Comparison of ENCODE assay signal across 21 cellular contexts in the genomic region with DNA sequence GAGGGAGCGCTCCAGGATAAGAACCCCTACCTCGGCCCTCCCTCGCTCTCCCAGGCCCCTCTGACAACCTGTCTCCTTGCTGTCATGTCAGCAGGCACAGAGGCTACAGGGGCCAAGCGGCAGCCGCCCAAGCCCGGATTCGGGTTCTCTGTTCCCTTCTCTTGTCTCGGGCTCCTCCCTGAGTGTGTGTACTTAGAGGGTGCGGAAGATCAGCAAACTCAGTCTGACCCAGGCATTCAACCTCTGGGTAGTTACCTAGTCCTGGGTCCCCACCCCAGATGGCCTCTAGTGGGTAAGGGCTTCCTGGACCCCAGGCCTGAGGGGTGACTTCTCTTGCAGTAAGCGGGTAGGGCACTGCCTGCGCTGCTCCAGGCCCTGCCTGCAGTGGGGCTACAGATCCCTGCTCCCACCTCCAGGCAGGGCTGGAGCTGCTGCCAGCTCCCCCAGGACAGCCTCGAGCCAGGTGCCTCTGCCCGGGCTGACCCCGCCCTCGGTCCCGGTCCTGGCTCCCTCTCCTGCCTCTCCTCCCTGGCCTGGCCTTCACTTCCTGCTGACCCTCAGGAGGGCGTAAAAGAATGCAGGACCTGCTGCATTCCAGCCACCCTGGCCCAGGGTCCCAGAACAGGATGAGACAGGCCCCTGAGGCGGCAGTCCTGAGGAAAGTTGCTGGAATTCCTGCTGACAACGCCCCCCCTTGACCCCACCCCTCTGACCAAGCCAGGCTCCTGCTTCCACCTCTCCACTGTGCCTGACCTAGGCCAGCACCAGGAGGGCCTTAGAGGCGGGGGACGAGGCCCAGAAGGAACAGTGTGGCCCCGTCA. TPM values are rescaled to one million over a fixed set of nuclear protein-coding genes. Genes with fewer than 3 reads are reported as not detected.
DNase-seq lines count a peak whose midpoint lies in the region; ATAC-seq and TF ChIP-seq lines count a peak whose summit lies in the region.
"Had no signal": no experiment of that assay in that cellular context is flagged by ENCODE, and none has a peak within 500 bp of the region (broad histone marks: within the 10 kb centered on the region; RNA-seq: fewer than 3 reads in every experiment).

No MANE protein-coding gene starts in this region.

- H3K27me3 Mint-ChIP-seq in chondrocyte (ENCODE audit: low read depth) (no peaks in the 10 kb centered on the region), progenitor cell of endocrine pancreas (peaks cover 4% of the 10 kb centered on the region)

- peaks cover 32% of the 10 kb centered on the region for H3K27me3 ChIP-seq in HUES48 (ENCODE audit: control insufficient read depth, insufficient read depth, low read length)

- peaks cover 34% of the 10 kb centered on the region for H3K4me1 ChIP-seq in HUES48 (ENCODE audit: control insufficient read depth, insufficient read depth, low read length)

- no peaks in the 10 kb centered on the region for H3K36me3 ChIP-seq in HUES48 (ENCODE audit: control insufficient read depth, insufficient read depth, low read length)
- H3K36me3 ChIP-seq: left lung had no signal

- H3K4me3 Mint-ChIP-seq in chondrocyte (ENCODE audit: unreplicated experiment) (no peak overlapping the region), progenitor cell of endocrine pancreas (ENCODE audit: low read depth) (peak overlapping the region; percentile 9)
- H3K4me3 Mint-ChIP-seq: activated naive CD4-positive, alpha-beta T cell treated with anti-CD3 and anti-CD28 coated beads for 36 hours had no signal

- ATAC-seq in left colon (peak; percentile 49), GM19351 (IDR thresholded peaks at IDR 0.05; ENCODE audit: unreplicated experiment) (no peak), HG02870 (IDR thresholded peaks at IDR 0.05; ENCODE audit: unreplicated experiment) (no peak), GM21717 (IDR thresholded peaks at IDR 0.05; ENCODE audit: unreplicated experiment) (no peak), GM18861 (IDR thresholded peaks at IDR 0.05; ENCODE audit: unreplicated experiment) (no peak)
- ATAC-seq: naive thymus-derived CD4-positive, alpha-beta T cell; Panc1 had no signal

- H3K27ac Mint-ChIP-seq in chondrocyte (ENCODE audit: unreplicated experiment) (no peak overlapping the region), progenitor cell of endocrine pancreas (peak overlapping the region; percentile 77)
- H3K27ac Mint-ChIP-seq: activated naive CD4-positive, alpha-beta T cell treated with anti-CD3 and anti-CD28 coated beads for 36 hours; naive thymus-derived CD4-positive, alpha-beta T cell had no signal

- no peak overlapping the region for H3K4me3 ChIP-seq in HUES48 (ENCODE audit: low read depth, low read length)
- H3K4me3 ChIP-seq: left lung, thoracic aorta had no signal

- H3K4me1 Mint-ChIP-seq in chondrocyte (ENCODE audit: low read depth), result peaks cover 23% of the 10 kb centered on the region
- H3K4me1 Mint-ChIP-seq in progenitor cell of endocrine pancreas (ENCODE audit: low read depth), result peaks cover 23% of the 10 kb centered on the region

- H3K9me3 Mint-ChIP-seq in chondrocyte (ENCODE audit: low read depth), result no peaks in the 10 kb centered on the region
- no peaks in the 10 kb centered on the region for H3K9me3 Mint-ChIP-seq in progenitor cell of endocrine pancreas (ENCODE audit: low read depth)
- H3K9me3 Mint-ChIP-seq: activated naive CD4-positive, alpha-beta T cell treated with anti-CD3 and anti-CD28 coated beads for 36 hours had no signal

- TF ChIP-seq CTCF in chondrocyte (IDR thresholded peaks at IDR 0.05) (no peak), progenitor cell of endocrine pancreas (IDR thresholded peaks at IDR 0.05; ENCODE audit: unreplicated experiment) (no peak)

- H3K9me3 ChIP-seq in HUES48 (ENCODE audit: control insufficient read depth, insufficient read depth, low read length), result no peaks in the 10 kb centered on the region
- H3K9me3 ChIP-seq: left lung, thoracic aorta had no signal

- DNase-seq in chondrocyte (ENCODE audit: low spot score) (peak; percentile 74), left colon (peak in 1 of 2 donors; percentile 27), progenitor cell of endocrine pancreas (ENCODE audit: low spot score, unreplicated experiment) (no peak)
- DNase-seq: activated CD4-positive, alpha-beta T cell treated with anti-CD3 and anti-CD28 coated beads for 48 hours; activated CD8-positive, alpha-beta memory T cell treated with anti-CD3 and anti-CD28 coated beads, Interleukin-2, amount 50 U/mL, for 48 hours; activated naive CD4-positive, alpha-beta T cell treated with anti-CD3 and anti-CD28 coated beads for 36 hours; dermis blood vessel endothelial cell; DMS 273 treated with DMSO at 0.1 percent for 48 hours; KG1; NCI-H2029 treated with DMSO at 0.1 percent for 48 hours; NCI-H526 treated with DMSO at 0.1 percent for 48 hours; stimulated activated CD4-positive, alpha-beta T cell treated with anti-CD3 and anti-CD28 coated beads, Interleukin-4, amount 100 ng/mL, for 4 hours had no signal

- intact Hi-C loops in left colon (cut with DNase I, micrococcal nuclease), result no loop called here

- H3K27ac ChIP-seq in HUES48 (ENCODE audit: low read depth, low read length), result peak overlapping the region; percentile 27
- H3K27ac ChIP-seq: left lung, thoracic aorta had no signal

- H3K36me3 Mint-ChIP-seq in chondrocyte (ENCODE audit: low read depth) (peaks cover 2% of the 10 kb centered on the region), progenitor cell of endocrine pancreas (ENCODE audit: insufficient read depth) (no peaks in the 10 kb centered on the region)
- H3K36me3 Mint-ChIP-seq: naive thymus-derived CD4-positive, alpha-beta T cell had no signal

- H3K9ac ChIP-seq in HUES48 (ENCODE audit: low read depth, low read length), result no peak overlapping the region

RNA-seq across cellular contexts. Expression of gene GPC1, which starts 22.0 kb away (rescaled TPM):
- total RNA-seq in chondrocyte (261 to 354 TPM (median 264 TPM) in 3 replicates), left colon (10 to 100 TPM; 10.4 to 20.0 TPM), progenitor cell of endocrine pancreas (88.5 and 91.4 TPM in 2 replicates)
